Comparison of ENCODE assay signal across 24 cellular contexts in genomic region chr2:205369813-205370212, GRCh38.
"Had no signal": no experiment of that assay in that cellular context is flagged by ENCODE, and none has a peak within 500 bp of the region (broad histone marks: within the 10 kb centered on the region; RNA-seq: fewer than 3 reads in every experiment).

No MANE protein-coding gene starts in this region.

- ATAC-seq: lower lobe of right lung; naive thymus-derived CD8-positive, alpha-beta T cell; pancreas; right lobe of liver; upper lobe of right lung had no signal

- FAIRE-seq: islet of Langerhans, kidney, pancreas, urothelium cell line had no signal

- DNase-seq: hypothalamus; immature natural killer cell; kidney; lower lobe of right lung; mammary epithelial cell; mesenchymal stem cell; naive thymus-derived CD8-positive, alpha-beta T cell; nucleus accumbens; pancreas; posterior cingulate gyrus; retina; right lobe of liver; spleen; stimulated activated CD4-positive, alpha-beta T cell treated with anti-CD3 and anti-CD28 coated beads, Interleukin-4, amount 100 ng/mL, for 24 hours; stimulated activated naive CD4-positive, alpha-beta T cell; tibial artery; trophoblast cell; upper lobe of right lung had no signal

- H3K27ac ChIP-seq: lower lobe of right lung, pancreas, prostate gland, right lobe of liver, skin epidermis, spleen, suprapubic skin, thoracic aorta, tibial artery, upper lobe of right lung had no signal

- H3K27me3 ChIP-seq: pancreas, right lobe of liver, spleen, suprapubic skin, tibial artery, upper lobe of right lung had no signal

- H3K4me3 ChIP-seq: lower lobe of right lung, pancreas, prostate gland, right lobe of liver, skin epidermis, spleen, suprapubic skin, thoracic aorta, tibial artery, upper lobe of right lung had no signal

- H3K9me3 ChIP-seq: lower lobe of right lung, pancreas, prostate gland, right lobe of liver, spleen, suprapubic skin, thoracic aorta, tibial artery, upper lobe of right lung had no signal

- H3K4me1 ChIP-seq: lower lobe of right lung, pancreas, prostate gland, right lobe of liver, suprapubic skin, upper lobe of right lung had no signal

- H3K36me3 ChIP-seq: lower lobe of right lung, pancreas, prostate gland, right lobe of liver, spleen, suprapubic skin, thoracic aorta, tibial artery, upper lobe of right lung had no signal
